Comparison of ENCODE assay signal across 28 cellular contexts in the genomic region with DNA sequence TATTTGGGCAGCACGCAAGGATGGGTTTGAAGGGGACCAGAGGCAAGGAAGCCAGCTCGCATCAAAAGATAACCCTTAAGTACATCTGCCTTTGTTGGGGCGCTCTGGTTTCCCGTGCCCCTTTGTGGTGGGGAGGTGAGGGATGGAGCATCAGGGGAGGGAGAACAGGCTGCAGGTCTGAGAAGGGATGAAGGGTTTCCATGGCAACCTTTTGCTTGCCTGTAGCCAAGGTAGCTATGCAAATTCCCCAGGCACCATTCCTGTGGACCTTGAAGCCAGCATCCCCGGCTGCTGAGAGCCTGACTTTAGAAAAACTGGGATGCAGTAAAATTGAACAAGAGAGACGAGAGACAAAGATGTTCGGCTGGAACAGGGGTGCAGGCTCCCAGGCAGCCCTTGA.
"Had no signal": no experiment of that assay in that cellular context is flagged by ENCODE, and none has a peak within 500 bp of the region (broad histone marks: within the 10 kb centered on the region; RNA-seq: fewer than 3 reads in every experiment).

No MANE protein-coding gene starts in this region.

- H3K4me3 Mint-ChIP-seq: activated CD4-positive, alpha-beta memory T cell treated with anti-CD3 and anti-CD28 coated beads for 36 hours; activated CD4-positive, alpha-beta T cell treated with anti-CD3 and anti-CD28 coated beads, Interleukin-2, amount 10 ng/mL, durations not matched to agents 24 days and 14 days; activated naive CD4-positive, alpha-beta T cell treated with anti-CD3 and anti-CD28 coated beads, Interleukin-2, amount 10 ng/mL, durations not matched to agents 7 days and 5 days; activated naive CD8-positive, alpha-beta T cell treated with anti-CD3 and anti-CD28 coated beads, Interleukin-2, amount 10 ng/mL, durations not matched to agents 7 days and 5 days; activated T-cell treated with anti-CD3 and anti-CD28 coated beads, Interleukin-2, amount 50 U/mL, for 24 hours; dendritic cell treated with granulocyte-macrophage colony-stimulating factor and Interleukin-4, amounts not matched to agents 40 ng/mL and 50 ng/mL, for 4 days; endodermal cell; nephron had no signal

- H3K4me1 Mint-ChIP-seq: activated CD4-positive, alpha-beta T cell treated with anti-CD3 and anti-CD28 coated beads, Interleukin-2, amount 10 ng/mL, durations not matched to agents 24 days and 14 days; activated naive CD4-positive, alpha-beta T cell treated with anti-CD3 and anti-CD28 coated beads, Interleukin-2, amount 10 ng/mL, durations not matched to agents 7 days and 5 days; activated naive CD8-positive, alpha-beta T cell treated with anti-CD3 and anti-CD28 coated beads, Interleukin-2, amount 10 ng/mL, durations not matched to agents 7 days and 5 days; endodermal cell; nephron had no signal

- H3K27ac Mint-ChIP-seq: activated CD4-positive, alpha-beta memory T cell treated with anti-CD3 and anti-CD28 coated beads for 36 hours; activated CD4-positive, alpha-beta T cell treated with anti-CD3 and anti-CD28 coated beads, Interleukin-2, amount 10 ng/mL, durations not matched to agents 24 days and 14 days; activated naive CD4-positive, alpha-beta T cell treated with anti-CD3 and anti-CD28 coated beads, Interleukin-2, amount 10 ng/mL, durations not matched to agents 7 days and 5 days; activated naive CD8-positive, alpha-beta T cell treated with anti-CD3 and anti-CD28 coated beads, Interleukin-2, amount 10 ng/mL, durations not matched to agents 7 days and 5 days; activated T-cell treated with anti-CD3 and anti-CD28 coated beads, Interleukin-2, amount 50 U/mL, for 24 hours; dendritic cell treated with granulocyte-macrophage colony-stimulating factor and Interleukin-4, amounts not matched to agents 40 ng/mL and 50 ng/mL, for 4 days; endodermal cell; nephron; progenitor cell of endocrine pancreas had no signal

- DNase-seq: activated CD4-positive, alpha-beta memory T cell treated with anti-CD3 and anti-CD28 coated beads for 36 hours; activated CD4-positive, alpha-beta T cell treated with anti-CD3 and anti-CD28 coated beads, Interleukin-2, amount 10 ng/mL, durations not matched to agents 24 days and 14 days; activated CD4-positive, CD25-positive, alpha-beta regulatory T cell treated with anti-CD3 and anti-CD28 coated beads, Interleukin-2, amount 50 U/mL, for 72 hours; activated CD8-positive, alpha-beta memory T cell treated with anti-CD3 and anti-CD28 coated beads, Interleukin-2, amount 50 U/mL, for 4 hours; activated gamma-delta T cell; activated naive CD4-positive, alpha-beta T cell treated with anti-CD3 and anti-CD28 coated beads, Interleukin-2, amount 10 ng/mL, durations not matched to agents 7 days and 5 days; activated naive CD8-positive, alpha-beta T cell treated with anti-CD3 and anti-CD28 coated beads, Interleukin-2, amount 10 ng/mL, durations not matched to agents 7 days and 5 days; activated T-cell treated with anti-CD3 and anti-CD28 coated beads, Interleukin-2, amount 50 U/mL, for 24 hours; brain microvascular endothelial cell; endodermal cell; foreskin fibroblast; heart right ventricle; islet precursor cell; left ventricle myocardium inferior; mucosa of descending colon; ovary; right lobe of liver; stimulated activated CD4-positive, alpha-beta T cell treated with anti-CD3 and anti-CD28 coated beads, Interleukin-2, amount 100 ng/mL, for 48 hours; stimulated activated naive CD4-positive, alpha-beta T cell treated with Interleukin-2 at 50 U/mL for 16 hours; T-helper 9 cell; testis; transverse colon had no signal

- H3K36me3 Mint-ChIP-seq: activated CD4-positive, alpha-beta memory T cell treated with anti-CD3 and anti-CD28 coated beads for 36 hours; activated naive CD4-positive, alpha-beta T cell treated with anti-CD3 and anti-CD28 coated beads, Interleukin-2, amount 10 ng/mL, durations not matched to agents 7 days and 5 days; activated naive CD8-positive, alpha-beta T cell treated with anti-CD3 and anti-CD28 coated beads, Interleukin-2, amount 10 ng/mL, durations not matched to agents 7 days and 5 days had no signal

- H3K27ac ChIP-seq: ascending aorta, brain microvascular endothelial cell, heart right ventricle, left ventricle myocardium inferior, ovary, right lobe of liver, testis, transverse colon had no signal

- ATAC-seq: esophagus mucosa, heart right ventricle, mucosa of descending colon, right lobe of liver had no signal

- H3K36me3 ChIP-seq: ascending aorta, brain microvascular endothelial cell, heart right ventricle, left ventricle myocardium inferior, ovary, right lobe of liver, transverse colon had no signal

- H3K4me1 ChIP-seq: ascending aorta, heart right ventricle, left ventricle myocardium inferior, right lobe of liver, testis, transverse colon had no signal

- H3K27me3 ChIP-seq: ascending aorta, brain microvascular endothelial cell, ovary, right lobe of liver, testis, transverse colon had no signal

- H3K9me3 Mint-ChIP-seq: activated CD4-positive, alpha-beta memory T cell treated with anti-CD3 and anti-CD28 coated beads for 36 hours; activated CD4-positive, alpha-beta T cell treated with anti-CD3 and anti-CD28 coated beads, Interleukin-2, amount 10 ng/mL, durations not matched to agents 24 days and 14 days; activated naive CD4-positive, alpha-beta T cell treated with anti-CD3 and anti-CD28 coated beads, Interleukin-2, amount 10 ng/mL, durations not matched to agents 7 days and 5 days; activated naive CD8-positive, alpha-beta T cell treated with anti-CD3 and anti-CD28 coated beads, Interleukin-2, amount 10 ng/mL, durations not matched to agents 7 days and 5 days; activated T-cell treated with anti-CD3 and anti-CD28 coated beads, Interleukin-2, amount 50 U/mL, for 24 hours; dendritic cell treated with granulocyte-macrophage colony-stimulating factor and Interleukin-4, amounts not matched to agents 40 ng/mL and 50 ng/mL, for 4 days; endodermal cell; nephron had no signal

- H3K9me3 ChIP-seq: ascending aorta, mucosa of descending colon, ovary, right lobe of liver, testis, transverse colon had no signal

- H3K4me3 ChIP-seq: ascending aorta, heart right ventricle, left ventricle myocardium inferior, lung, mucosa of descending colon, ovary, right lobe of liver, testis, transverse colon had no signal
